In the genomic region with DNA sequence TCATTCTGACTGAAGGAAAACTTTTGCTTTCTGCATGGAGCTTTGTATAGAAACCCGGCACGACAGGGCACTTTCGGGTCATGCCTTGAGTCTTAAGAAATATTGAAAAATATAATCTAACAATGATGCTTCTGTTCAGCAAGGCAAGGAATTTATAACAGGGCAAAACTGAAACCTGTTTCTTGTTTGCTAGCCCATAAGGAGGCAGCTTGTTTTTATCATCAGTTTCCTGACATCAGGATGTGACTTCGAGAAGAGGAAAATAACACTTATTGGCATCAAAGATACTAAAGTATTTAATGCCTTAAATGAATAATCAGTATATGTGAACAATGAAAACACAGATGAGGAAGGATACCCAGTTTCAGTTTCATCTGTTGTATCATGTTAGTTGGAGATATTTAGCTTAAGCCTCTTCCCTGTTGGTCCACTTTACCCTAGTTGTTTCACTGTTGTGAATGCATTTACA, we compare ENCODE assay signal across 9 cellular contexts.
DNase-seq lines count a peak whose midpoint lies in the region; ATAC-seq, FAIRE-seq and TF ChIP-seq lines count a peak whose summit lies in the region.
"Had no signal": no experiment of that assay in that cellular context is flagged by ENCODE, and none has a peak within 500 bp of the region (broad histone marks: within the 10 kb centered on the region; RNA-seq: fewer than 3 reads in every experiment).

No MANE protein-coding gene starts in this region.

- POLR2A ChIA-PET in GM12878 (lab: Charles Lee), result no interaction called here

- SMC1A ChIA-PET in GM12878 (lab: Charles Lee; ENCODE audit: uncharacterized antibody, unreplicated experiment), result interaction anchor here (0.9 to 2.0 kb wide), 7 partner anchors 9 to 160 kb away, joined by 3 to 9 read pairs (median 4); no protein-coding TSS in a partner anchor

- intact Hi-C loops in GM12878 (cut with micrococcal nuclease; ENCODE audit: unreplicated experiment), result no loop called here

- peak; percentile 85 for ATAC-seq in GM19351 (IDR thresholded peaks at IDR 0.05; ENCODE audit: unreplicated experiment)
- peak; percentile 92 for ATAC-seq in HG03159 (IDR thresholded peaks at IDR 0.05; ENCODE audit: unreplicated experiment)
- peak; percentile 88 for ATAC-seq in GM12878

- no peak for TF ChIP-seq CTCF in AG10803 (conservative IDR thresholded peaks at IDR 0.05; ENCODE audit: low read length)
- no peak for TF ChIP-seq CTCF in GM12878 (IDR thresholded peaks at IDR 0.05 in 2 of 3, conservative IDR thresholded peaks at IDR 0.05 in 1 of 3; ENCODE audit: control insufficient read depth in 2 of 3, extremely low read depth in 1 of 3, insufficient read depth in 1 of 3, low read depth in 3 of 3, low read length in 3 of 3)
- no peak for TF ChIP-seq CTCF in right atrium auricular region (IDR thresholded peaks at IDR 0.05)
- TF ChIP-seq CTCF in HFFc6 (IDR thresholded peaks at IDR 0.05), result no peak

- H3K9me3 ChIP-seq in GM12878 (replicated peaks; ENCODE audit: control insufficient read depth, insufficient read depth, low read length), result no peaks in the 10 kb centered on the region; the same call in 2 of the 3 replicates
- H3K9me3 ChIP-seq in right atrium auricular region, result no peaks in the 10 kb centered on the region

- H3K79me2 ChIP-seq in GM12878 (ENCODE audit: control insufficient read depth, insufficient read depth, low read length), result no peaks in the 10 kb centered on the region; the same call in 1 of the 2 replicates

- TF ChIP-seq RAD21 in GM12878 (IDR thresholded peaks at IDR 0.05; ENCODE audit: insufficient read depth, low read depth, low read length), result no peak

- CTCF ChIA-PET in GM12878 (lab: Yijun Ruan, JAX), result interaction anchor here (0.7 kb wide), 1 partner anchor 29 kb away, joined by 3 read pairs; no protein-coding TSS in a partner anchor

- H3K27ac ChIP-seq in GM12878 (ENCODE audit: control insufficient read depth, insufficient read depth) (peak overlapping the region; percentile 24), right atrium auricular region (no peak overlapping the region)

- no peaks in the 10 kb centered on the region for H3K4me1 Mint-ChIP-seq in HFFc6 (ENCODE audit: low read depth)

- H3K27me3 Mint-ChIP-seq in HFFc6 (ENCODE audit: insufficient read depth), result no peaks in the 10 kb centered on the region; the same call in 1 of the 2 replicates
- H3K27me3 Mint-ChIP-seq: CD8-positive, alpha-beta memory T cell had no signal

- no peak overlapping the region for H3K27ac Mint-ChIP-seq in HFFc6

- no peak for TF ChIP-seq POLR2A in GM12878 (IDR thresholded peaks at IDR 0.05; ENCODE audit: low read depth, low read length)

- BruUV-seq in GM12878 (replicated peaks; lab: Mats Ljungman, UMichigan), result no TSS peak

- FAIRE-seq in GM12878 (lab: Jason Lieb, UNC), result no peak

- H3K4me1 ChIP-seq in GM12878 (ENCODE audit: control insufficient read depth, insufficient read depth, low read length), result peaks cover 11% of the 10 kb centered on the region; the same call in 1 of the 2 replicates
- H3K4me1 ChIP-seq in right atrium auricular region, result no peaks in the 10 kb centered on the region

- H3K36me3 ChIP-seq in GM12878 (ENCODE audit: control insufficient read depth in 2 of 2, insufficient read depth in 2 of 2, low read length in 1 of 2), result no peaks in the 10 kb centered on the region; a peak in 1 of 4 replicates
- H3K36me3 ChIP-seq in right atrium auricular region, result no peaks in the 10 kb centered on the region

- RAD21 ChIA-PET in GM12878 (lab: Charles Lee; ENCODE audit: unreplicated experiment), result interaction anchor here (1.0 kb wide), 1 partner anchor 114 kb away, joined by 3 read pairs; no protein-coding TSS in a partner anchor

- no peak overlapping the region for H3K4me3 ChIP-seq in AG10803 (ENCODE audit: low read length)
- no peak overlapping the region for H3K4me3 ChIP-seq in GM12878
- H3K4me3 ChIP-seq in right atrium auricular region, result no peak overlapping the region

- H4K20me1 ChIP-seq in GM12878 (ENCODE audit: control insufficient read depth, insufficient read depth), result no peaks in the 10 kb centered on the region

- in situ Hi-C loops in GM12878 (cut with MboI), result no loop called here

- H3K4me3 Mint-ChIP-seq in HFFc6, result no peak overlapping the region; the same call in 1 of the 2 replicates
- H3K4me3 Mint-ChIP-seq: CD8-positive, alpha-beta memory T cell had no signal

- peak overlapping the region; percentile 51; the same call in 1 of the 2 replicates for H3K4me2 ChIP-seq in GM12878 (ENCODE audit: control insufficient read depth, insufficient read depth)

- H3K36me3 Mint-ChIP-seq in HFFc6 (ENCODE audit: low read depth), result peaks cover 19% of the 10 kb centered on the region

- H3K27me3 ChIP-seq in GM12878 (replicated peaks in 1 of 2; ENCODE audit: control insufficient read depth in 2 of 2, insufficient read depth in 2 of 2, low read length in 1 of 2) (no peaks in the 10 kb centered on the region), right atrium auricular region (no peaks in the 10 kb centered on the region)

- no peak overlapping the region for H2AFZ ChIP-seq in GM12878 (ENCODE audit: control insufficient read depth, low read depth, low read length)

- TF ChIP-seq EP300 in GM12878 (IDR thresholded peaks at IDR 0.05; ENCODE audit: borderline replicate concordance in 1 of 2, control insufficient read depth in 1 of 2, low read depth in 2 of 2, low read length in 2 of 2), result no peak

- H3K9me3 Mint-ChIP-seq in HFFc6, result no peaks in the 10 kb centered on the region
- H3K9me3 Mint-ChIP-seq: CD8-positive, alpha-beta memory T cell had no signal

- DNase-seq in AG10803 (ENCODE audit: low read depth), result peak; percentile 42
- DNase-seq in GM12878 (ENCODE audit: low read depth, low spot score), result no peak
- DNase-seq in NCI-H2081 (lab: John Stamatoyannopoulos, UW), result no peak
- no peak for DNase-seq in right atrium auricular region (ENCODE audit: low spot score)
- DNase-seq in NCI-H446 treated with DMSO at 0.1 percent for 48 hours (lab: John Stamatoyannopoulos, UW), result no peak
- DNase-seq in HFFc6, result no peak
- DNase-seq: CD8-positive, alpha-beta memory T cell had no signal

- H3K9ac ChIP-seq in GM12878 (ENCODE audit: control insufficient read depth, insufficient read depth, low read length), result no peak overlapping the region

- 63% methylated on average over 4 of the region's 4 CpGs for WGBS in GM12878 (ENCODE audit: insufficient coverage, insufficient replicate concordance, low lambda C conversion rate, missing lambda C conversion rate)

TF ChIP-seq in GM12878, 131 proteins besides CTCF, POLR2A, EP300 and RAD21 (continues in another document):
- no peak for TF ChIP-seq ETV6 (conservative IDR thresholded peaks at IDR 0.05 in 1 of 2, IDR thresholded peaks at IDR 0.05 in 1 of 2; ENCODE audit: borderline replicate concordance in 1 of 2, low read depth in 1 of 2)
- TF ChIP-seq SPI1 (IDR thresholded peaks at IDR 0.05; ENCODE audit: borderline replicate concordance, insufficient read depth, low read depth, low read length), result no peak
- no peak for TF ChIP-seq SMAD1 (IDR thresholded peaks at IDR 0.05; ENCODE audit: low read depth, partially characterized antibody)
- no peak for TF ChIP-seq GABPA (IDR thresholded peaks at IDR 0.05; ENCODE audit: low read depth)
- no peak for TF ChIP-seq NR2C2 (IDR thresholded peaks at IDR 0.05; ENCODE audit: borderline replicate concordance, control insufficient read depth, insufficient read length, low read depth)
- TF ChIP-seq NRF1 (conservative IDR thresholded peaks at IDR 0.05; ENCODE audit: low read depth, low read length), result no peak
- no peak for TF ChIP-seq RAD51 (IDR thresholded peaks at IDR 0.05)
- TF ChIP-seq, protein P1, sequence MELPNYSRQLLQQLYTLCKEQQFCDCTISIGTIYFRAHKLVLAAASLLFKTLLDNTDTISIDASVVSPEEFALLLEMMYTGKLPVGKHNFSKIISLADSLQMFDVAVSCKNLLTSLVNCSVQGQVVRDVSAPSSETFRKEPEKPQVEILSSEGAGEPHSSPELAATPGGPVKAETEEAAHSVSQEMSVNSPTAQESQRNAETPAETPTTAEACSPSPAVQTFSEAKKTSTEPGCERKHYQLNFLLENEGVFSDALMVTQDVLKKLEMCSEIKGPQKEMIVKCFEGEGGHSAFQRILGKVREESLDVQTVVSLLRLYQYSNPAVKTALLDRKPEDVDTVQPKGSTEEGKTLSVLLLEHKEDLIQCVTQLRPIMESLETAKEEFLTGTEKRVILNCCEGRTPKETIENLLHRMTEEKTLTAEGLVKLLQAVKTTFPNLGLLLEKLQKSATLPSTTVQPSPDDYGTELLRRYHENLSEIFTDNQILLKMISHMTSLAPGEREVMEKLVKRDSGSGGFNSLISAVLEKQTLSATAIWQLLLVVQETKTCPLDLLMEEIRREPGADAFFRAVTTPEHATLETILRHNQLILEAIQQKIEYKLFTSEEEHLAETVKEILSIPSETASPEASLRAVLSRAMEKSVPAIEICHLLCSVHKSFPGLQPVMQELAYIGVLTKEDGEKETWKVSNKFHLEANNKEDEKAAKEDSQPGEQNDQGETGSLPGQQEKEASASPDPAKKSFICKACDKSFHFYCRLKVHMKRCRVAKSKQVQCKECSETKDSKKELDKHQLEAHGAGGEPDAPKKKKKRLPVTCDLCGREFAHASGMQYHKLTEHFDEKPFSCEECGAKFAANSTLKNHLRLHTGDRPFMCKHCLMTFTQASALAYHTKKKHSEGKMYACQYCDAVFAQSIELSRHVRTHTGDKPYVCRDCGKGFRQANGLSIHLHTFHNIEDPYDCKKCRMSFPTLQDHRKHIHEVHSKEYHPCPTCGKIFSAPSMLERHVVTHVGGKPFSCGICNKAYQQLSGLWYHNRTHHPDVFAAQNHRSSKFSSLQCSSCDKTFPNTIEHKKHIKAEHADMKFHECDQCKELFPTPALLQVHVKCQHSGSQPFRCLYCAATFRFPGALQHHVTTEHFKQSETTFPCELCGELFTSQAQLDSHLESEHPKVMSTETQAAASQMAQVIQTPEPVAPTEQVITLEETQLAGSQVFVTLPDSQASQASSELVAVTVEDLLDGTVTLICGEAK (IDR thresholded peaks at IDR 0.05; ENCODE audit: borderline replicate concordance), result no peak
- no peak for TF ChIP-seq JUNB (IDR thresholded peaks at IDR 0.05)
- TF ChIP-seq JUND (IDR thresholded peaks at IDR 0.05; ENCODE audit: low read depth, low read length), result no peak
